In the genomic region with DNA sequence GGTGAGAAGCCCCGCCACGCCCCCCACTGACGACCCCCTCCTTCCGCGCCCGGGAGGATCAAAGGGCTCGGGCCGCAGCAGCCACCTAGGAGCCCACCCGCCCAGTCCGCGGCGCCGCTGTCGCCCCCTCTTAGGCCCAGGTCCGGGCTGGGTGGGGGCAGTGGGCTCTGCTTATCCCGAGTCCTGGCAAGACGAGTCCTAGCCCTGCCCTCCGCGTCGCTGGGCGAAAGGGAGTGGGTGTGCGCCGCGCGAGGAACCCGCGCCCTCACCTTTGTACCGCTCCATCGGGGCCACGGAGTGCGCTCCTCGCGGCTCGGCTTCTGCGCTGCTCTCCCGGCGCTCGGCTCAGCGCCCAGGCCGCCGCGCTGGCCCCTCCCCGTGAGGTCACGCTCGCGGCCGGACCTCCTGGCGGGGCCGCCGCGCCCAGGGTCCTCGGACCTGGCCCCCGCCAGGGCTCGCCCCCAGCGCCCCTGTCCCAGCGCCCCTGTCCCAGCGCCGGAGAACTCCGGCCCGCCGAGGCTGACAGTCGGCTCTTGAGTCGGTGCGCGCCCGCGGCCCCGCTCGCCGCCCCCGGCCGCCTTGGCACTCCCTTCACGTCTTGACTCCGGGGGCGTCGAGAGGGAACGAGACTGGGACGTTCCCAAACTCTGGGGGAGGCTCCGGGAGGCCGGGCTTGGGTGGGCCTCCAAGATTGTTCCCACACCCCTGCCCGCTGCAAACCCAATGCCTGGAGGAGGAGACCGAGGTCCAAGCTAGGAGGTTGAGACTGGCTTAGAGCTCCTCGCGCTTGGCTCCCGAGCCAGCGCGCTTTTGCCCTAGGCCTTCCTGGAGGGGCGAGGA, we compare ENCODE assay signal across 8 cellular contexts. TPM values are rescaled to one million over a fixed set of nuclear protein-coding genes. Genes with fewer than 3 reads are reported as not detected.
DNase-seq lines count a peak whose midpoint lies in the region.

A gene with protein sequence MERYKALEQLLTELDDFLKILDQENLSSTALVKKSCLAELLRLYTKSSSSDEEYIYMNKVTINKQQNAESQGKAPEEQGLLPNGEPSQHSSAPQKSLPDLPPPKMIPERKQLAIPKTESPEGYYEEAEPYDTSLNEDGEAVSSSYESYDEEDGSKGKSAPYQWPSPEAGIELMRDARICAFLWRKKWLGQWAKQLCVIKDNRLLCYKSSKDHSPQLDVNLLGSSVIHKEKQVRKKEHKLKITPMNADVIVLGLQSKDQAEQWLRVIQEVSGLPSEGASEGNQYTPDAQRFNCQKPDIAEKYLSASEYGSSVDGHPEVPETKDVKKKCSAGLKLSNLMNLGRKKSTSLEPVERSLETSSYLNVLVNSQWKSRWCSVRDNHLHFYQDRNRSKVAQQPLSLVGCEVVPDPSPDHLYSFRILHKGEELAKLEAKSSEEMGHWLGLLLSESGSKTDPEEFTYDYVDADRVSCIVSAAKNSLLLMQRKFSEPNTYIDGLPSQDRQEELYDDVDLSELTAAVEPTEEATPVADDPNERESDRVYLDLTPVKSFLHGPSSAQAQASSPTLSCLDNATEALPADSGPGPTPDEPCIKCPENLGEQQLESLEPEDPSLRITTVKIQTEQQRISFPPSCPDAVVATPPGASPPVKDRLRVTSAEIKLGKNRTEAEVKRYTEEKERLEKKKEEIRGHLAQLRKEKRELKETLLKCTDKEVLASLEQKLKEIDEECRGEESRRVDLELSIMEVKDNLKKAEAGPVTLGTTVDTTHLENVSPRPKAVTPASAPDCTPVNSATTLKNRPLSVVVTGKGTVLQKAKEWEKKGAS (minus strand): TSS at position 332 of the 840 bp plus-strand sequence. CDS start 47 bp downstream, at position 285.

- H3K9me3 ChIP-seq in ectodermal cell (ENCODE audit: control insufficient read depth, low read length) = no peaks in the 10 kb centered on the region
- H3K9me3 ChIP-seq in muscle layer of colon (ENCODE audit: low read length) = no peaks in the 10 kb centered on the region

- H3K9ac ChIP-seq in muscle layer of colon (ENCODE audit: low read length) = peak within 1 kb of the TSS; percentile 34

- DNase-seq in Caki2 (ENCODE audit: low read depth) (no peak), HuH-7.5 (ENCODE audit: low spot score) (peak; percentile 31), NCI-H1436 treated with DMSO at 0.1 percent for 48 hours (lab: John Stamatoyannopoulos, UW) (no peak), NCI-H526 treated with DMSO at 0.1 percent for 48 hours (lab: John Stamatoyannopoulos, UW) (no peak), middle frontal gyrus (ENCODE audit: extremely low spot score, low spot score) (no peak), DMS114 treated with DMSO at 0.1 percent for 48 hours (lab: John Stamatoyannopoulos, UW; ENCODE audit: unreplicated experiment) (no peak)

- in situ Hi-C loops in Caki2 (cut with HindIII; ENCODE audit: low pct_unique_long_range_greater_than_20kb, low sequenced_read_pairs) = no loop called here

- H3K4me1 ChIP-seq in ectodermal cell (ENCODE audit: control insufficient read depth, insufficient read depth, low read length) (peaks cover 12% of the 10 kb centered on the region), muscle layer of colon (ENCODE audit: insufficient read depth, low read length) (peaks cover 41% of the 10 kb centered on the region)

- H3K27me3 ChIP-seq in ectodermal cell (ENCODE audit: control insufficient read depth, insufficient read depth, low read length, poor library complexity, severe bottlenecking) (peaks cover 55% of the 10 kb centered on the region), muscle layer of colon (ENCODE audit: control insufficient read depth in 1 of 2, insufficient read depth in 2 of 2, low read length in 2 of 2) (peaks cover 0 to 9% of the 10 kb centered on the region in 2 donors)

- H3K36me3 ChIP-seq in ectodermal cell (ENCODE audit: control insufficient read depth, insufficient read depth, low read length) (no peaks in the 10 kb centered on the region), muscle layer of colon (ENCODE audit: insufficient read depth, low read length) (no peaks in the 10 kb centered on the region)

- H3K4me3 ChIP-seq in ectodermal cell (ENCODE audit: insufficient read depth, low read depth, low read length) (peak within 1 kb of the TSS; percentile 44), muscle layer of colon (ENCODE audit: low read depth in 1 of 2, low read length in 2 of 2) (peak within 1 kb of the TSS; percentile 59 to 64)

- WGBS in ectodermal cell, 2 experiments = 1% methylated on average over 88 of the region's 88 CpGs

- no peak within 1 kb of the TSS for H3K27ac ChIP-seq in ectodermal cell (ENCODE audit: insufficient read depth, low read depth, low read length, poor library complexity, severe bottlenecking)
- H3K27ac ChIP-seq in muscle layer of colon (ENCODE audit: low read depth, low read length) = peak within 1 kb of the TSS; percentile 56

RNA-seq across cellular contexts. Expression of the gene that starts here (rescaled TPM):
- total RNA-seq in Caki2 (2014; rRNA removed; shearing (Covaris generic); ENCODE audit: low replicate concordance) = 9.0 and 17.6 TPM in 2 replicates
- polyA plus RNA-seq in ectodermal cell (2013, experiment 1 of 4) = 12.5 TPM
- polyA plus RNA-seq in ectodermal cell (2013, experiment 2 of 4) = 14.3 TPM
- polyA plus RNA-seq in ectodermal cell (2013, experiment 3 of 4) = 12.3 TPM
- 12.6 TPM for polyA plus RNA-seq in ectodermal cell (2013, experiment 4 of 4)
